ENCODE assay signal across 2 cellular contexts in the genomic region with DNA sequence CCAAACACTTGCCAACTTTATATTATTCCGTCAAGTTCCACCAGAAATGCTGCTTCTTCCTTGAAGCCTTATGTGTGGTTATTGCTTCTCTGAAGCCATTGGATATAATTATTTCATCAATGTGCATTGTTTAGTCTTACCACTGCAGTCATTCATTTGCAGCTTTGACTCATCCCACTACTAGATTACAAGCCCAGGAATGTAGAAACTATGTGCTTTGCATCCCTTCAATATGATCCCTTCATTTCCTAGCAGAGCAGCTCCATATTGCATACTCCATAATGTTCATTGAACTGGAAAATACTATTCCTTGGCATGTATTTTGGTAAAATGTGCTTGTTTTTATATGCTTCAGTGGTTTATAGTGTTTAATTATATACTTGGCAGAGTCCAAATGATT. TPM values are rescaled to one million over a fixed set of nuclear protein-coding genes. Genes with fewer than 3 reads are reported as not detected.
"Had no signal": no experiment of that assay in that cellular context is flagged by ENCODE, and none has a peak within 500 bp of the region (broad histone marks: within the 10 kb centered on the region; RNA-seq: fewer than 3 reads in every experiment).

No MANE protein-coding gene starts in this region.

RNA-seq across cellular contexts. Expression of a gene that starts 34.3 kb away (rescaled TPM):
- polyA plus RNA-seq: naive thymus-derived CD4-positive, alpha-beta T cell; neural cell had no signal
